In the genomic region with DNA sequence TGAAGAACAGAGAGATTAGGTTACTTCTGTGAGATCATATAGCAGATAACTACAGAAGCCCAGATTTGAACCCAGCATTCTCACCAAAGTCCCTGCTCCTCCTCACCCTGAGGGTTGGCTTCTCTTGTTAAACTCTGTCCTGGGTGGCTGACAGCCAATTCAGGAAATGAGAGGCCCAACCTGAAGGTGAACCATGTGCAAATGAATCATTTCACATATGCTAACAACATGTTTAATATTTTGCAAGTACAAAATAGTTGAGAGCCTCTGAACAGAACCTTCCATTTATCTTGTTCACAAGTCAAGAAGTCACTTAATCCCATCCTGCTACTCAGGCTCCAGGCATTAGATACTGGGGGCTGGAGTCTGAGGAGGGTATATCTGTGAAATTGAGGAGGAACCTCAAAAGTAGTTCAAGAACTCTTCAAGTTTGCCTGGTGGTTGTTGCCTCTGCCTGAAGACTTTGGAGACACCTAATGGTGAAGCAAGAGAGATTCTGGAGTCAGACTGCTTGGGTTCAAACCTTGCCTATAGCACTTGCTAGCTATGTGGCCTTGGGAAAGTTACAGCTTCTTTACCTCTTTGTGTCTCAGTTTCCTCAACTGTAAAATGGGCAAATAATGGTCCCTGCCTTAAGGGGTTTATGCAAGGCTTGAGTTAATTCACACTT, we compare ENCODE assay signal across 13 cellular contexts.
DNase-seq lines count a peak whose midpoint lies in the region; TF ChIP-seq lines count a peak whose summit lies in the region.
"Had no signal": no experiment of that assay in that cellular context is flagged by ENCODE, and none has a peak within 500 bp of the region (broad histone marks: within the 10 kb centered on the region; RNA-seq: fewer than 3 reads in every experiment).

No MANE protein-coding gene starts in this region.

- in situ Hi-C loops in GM13976 (cut with MboI; ENCODE audit: low sequenced_read_pairs, unreplicated experiment) = no loop called here

- TF ChIP-seq CTCF in GM12874 (IDR thresholded peaks at IDR 0.05; ENCODE audit: insufficient read depth, low read depth, low read length) (0 out of 2 replicates have a peak, but pooled peaks have one; percentile 1), GM13976 (IDR thresholded peaks at IDR 0.05; ENCODE audit: borderline replicate concordance, control extremely low read depth, extremely low read depth, insufficient read depth, missing control alignments) (no peak)

- peak; percentile 4 for DNase-seq in NCI-H2171 (lab: John Stamatoyannopoulos, UW)
- DNase-seq in dermis blood vessel endothelial cell = peak; percentile 33
- peak; percentile 67 for DNase-seq in renal cortical epithelial cell (ENCODE audit: low read depth)
- DNase-seq in retina = no peak
- DNase-seq in GM13976 (ENCODE audit: low spot score) = no peak
- DNase-seq in AML-193 (lab: John Stamatoyannopoulos, UW) = no peak
- DNase-seq: activated CD4-positive, alpha-beta T cell treated with anti-CD3 and anti-CD28 coated beads, Interleukin-2, amount 50 U/mL, for 1 hour; activated naive CD4-positive, alpha-beta T cell treated with anti-CD3 and anti-CD28 coated beads, Interleukin-2, amount 50 U/mL, for 16 hours; DMS153; mucosa of descending colon; NCI-H146; psoas muscle had no signal

Comparison
In these comparisons a context has a peak if more than half of its experiments do, and no peak if none do; other contexts are left out.
1. DNase-seq: peak in NCI-H2171 (single experiment), dermis blood vessel endothelial cell (single experiment) and renal cortical epithelial cell (single experiment); none in retina (single experiment), GM13976 (single experiment) and AML-193 (0 of 2).